In the genomic region with DNA sequence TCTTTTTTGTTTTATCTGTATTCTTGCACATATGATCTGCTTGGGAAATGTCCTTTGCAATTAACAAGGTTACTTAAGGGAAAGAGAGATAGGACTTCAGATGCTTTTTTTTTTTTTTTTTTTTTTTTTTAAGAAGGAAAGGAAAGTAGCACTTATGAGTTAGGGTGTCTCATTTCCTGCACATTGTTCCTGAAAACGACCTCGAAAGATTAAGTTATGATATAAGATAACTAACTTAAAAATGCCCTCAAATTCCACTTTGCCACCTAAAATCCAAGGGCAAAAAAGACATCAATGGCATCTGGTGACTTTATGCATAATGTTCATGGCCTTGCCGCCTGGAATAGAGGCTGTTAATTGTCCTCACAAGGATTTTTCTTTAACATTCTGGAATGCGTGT, we compare ENCODE assay signal across 22 cellular contexts. TPM values are rescaled to one million over a fixed set of nuclear protein-coding genes. Genes with fewer than 3 reads are reported as not detected.
DNase-seq lines count a peak whose midpoint lies in the region; ATAC-seq, FAIRE-seq and TF ChIP-seq lines count a peak whose summit lies in the region.
"Had no signal": no experiment of that assay in that cellular context is flagged by ENCODE, and none has a peak within 500 bp of the region (broad histone marks: within the 10 kb centered on the region; RNA-seq: fewer than 3 reads in every experiment).

No MANE protein-coding gene starts in this region.

- H3K4me2 ChIP-seq in keratinocyte (ENCODE audit: control insufficient read depth, extremely low read depth, insufficient read depth, low read depth, low read length) = no peak overlapping the region

- DNase-seq in A673 (ENCODE audit: low spot score) (peak; percentile 59), RWPE2 (ENCODE audit: low spot score) (no peak), keratinocyte (ENCODE audit: low read depth, low spot score) (no peak), urothelium cell line (ENCODE audit: low spot score) (no peak), substantia nigra (lab: John Stamatoyannopoulos, UW) (no peak), ACHN (no peak)
- DNase-seq: C1 segment of cervical spinal cord; CD4-positive, alpha-beta memory T cell; COR-L47; DMS153; DND-41; EL; GDM1; GM23248; H9; HFFc6 had no signal

- POLR2A ChIA-PET in A673 (lab: Charles Lee; ENCODE audit: low non-redundant PET) = interaction anchor here (0.7 kb wide), 1 partner anchor 46 kb away, joined by 4 read pairs; no protein-coding TSS in a partner anchor

- no peak overlapping the region for H3K4me3 ChIP-seq in A673 (ENCODE audit: low read depth, low read length, poor library complexity, severe bottlenecking)
- H3K4me3 ChIP-seq in RWPE2 (ENCODE audit: severe bottlenecking) = no peak overlapping the region
- no peak overlapping the region for H3K4me3 ChIP-seq in keratinocyte (ENCODE audit: control insufficient read depth in 2 of 3, extremely low read depth in 1 of 3, insufficient read depth in 2 of 3, low read depth in 1 of 3, low read length in 3 of 3)
- H3K4me3 ChIP-seq: GM12878, GM23248 had no signal

- no peak overlapping the region for H2AFZ ChIP-seq in keratinocyte (ENCODE audit: control insufficient read depth, low read length)
- H2AFZ ChIP-seq: GM23248 had no signal

- dilution Hi-C loops in keratinocyte (cut with MboI; ENCODE audit: extremely low pct_ligation_motif_present, low sequenced_read_pairs) = no loop called here

- no peaks in the 10 kb centered on the region for H3K9me1 ChIP-seq in keratinocyte (ENCODE audit: control insufficient read depth, extremely low read depth, insufficient read depth, low read length)

- H3K9me3 ChIP-seq in A673 (ENCODE audit: low read depth, low read length, poor library complexity, severe bottlenecking) (no peaks in the 10 kb centered on the region), RWPE2 (ENCODE audit: severe bottlenecking) (no peaks in the 10 kb centered on the region), keratinocyte (ENCODE audit: control insufficient read depth, low read depth, low read length) (no peaks in the 10 kb centered on the region)

- H3K79me2 ChIP-seq in keratinocyte (ENCODE audit: control insufficient read depth, insufficient read depth, low read length) = peaks cover 3% of the 10 kb centered on the region

- ATAC-seq in RWPE2 (ENCODE audit: low read depth) (no peak), HG03469 (IDR thresholded peaks at IDR 0.05; ENCODE audit: unreplicated experiment) (no peak)
- ATAC-seq: GM12878 had no signal

- intact Hi-C loops in A673 (cut with micrococcal nuclease; ENCODE audit: unreplicated experiment) = loop anchor here (5.0 kb wide), 2 partner anchors 43 to 158 kb away; partner anchors contain the start of gene PCDH7

- peaks cover 91% of the 10 kb centered on the region for H3K4me1 ChIP-seq in A673 (ENCODE audit: insufficient read depth, low read length, poor library complexity, severe bottlenecking)
- H3K4me1 ChIP-seq in RWPE2 (ENCODE audit: insufficient read depth, poor library complexity, severe bottlenecking) = peaks cover 52% of the 10 kb centered on the region
- peaks cover 25% of the 10 kb centered on the region for H3K4me1 ChIP-seq in keratinocyte (ENCODE audit: control insufficient read depth, extremely low read depth, insufficient read depth, low read length)

- BruUV-seq in A673 (replicated peaks; lab: Mats Ljungman, UMichigan) = no TSS peak

- H4K20me1 ChIP-seq in keratinocyte (ENCODE audit: control insufficient read depth, extremely low read depth, insufficient read depth, low read length) = no peaks in the 10 kb centered on the region

- no peak overlapping the region for H3K9ac ChIP-seq in keratinocyte (ENCODE audit: control insufficient read depth, extremely low read depth, insufficient read depth, low read length)
- H3K9ac ChIP-seq: GM23248 had no signal

- no peaks in the 10 kb centered on the region for H3K36me3 ChIP-seq in A673 (ENCODE audit: insufficient read depth, low read length, poor library complexity, severe bottlenecking)
- H3K36me3 ChIP-seq in RWPE2 (ENCODE audit: low read depth) = no peaks in the 10 kb centered on the region
- H3K36me3 ChIP-seq in keratinocyte (ENCODE audit: control insufficient read depth in 2 of 2, extremely low read depth in 1 of 2, insufficient read depth in 2 of 2, low read length in 2 of 2) = no peaks in the 10 kb centered on the region

- in situ Hi-C loops in ACHN (cut with HindIII; ENCODE audit: low pct_ligation_motif_present, low pct_unique_long_range_greater_than_20kb, low sequenced_read_pairs) = no loop called here

- FAIRE-seq in keratinocyte (lab: Jason Lieb, UNC) (peak; percentile 13), urothelium cell line (lab: Jason Lieb, UNC) (peak; percentile 53)
- FAIRE-seq: A204.1, GM12878, GM19239, H1 had no signal

- CTCF ChIA-PET in A673 (lab: Charles Lee) = no interaction called here

- H3K27me3 ChIP-seq in A673 (replicated peaks; ENCODE audit: insufficient read depth, low read depth, low read length, poor library complexity) (no peaks in the 10 kb centered on the region), RWPE2 (ENCODE audit: insufficient read depth, poor library complexity, severe bottlenecking) (no peaks in the 10 kb centered on the region), keratinocyte (ENCODE audit: control insufficient read depth, extremely low read depth, insufficient read depth, low read length) (no peaks in the 10 kb centered on the region)

- H3K27ac ChIP-seq in A673 (ENCODE audit: low read depth, low read length, poor library complexity, severe bottlenecking) (no peak overlapping the region), RWPE2 (ENCODE audit: poor library complexity, severe bottlenecking) (peak overlapping the region; percentile 73), keratinocyte (ENCODE audit: control insufficient read depth, insufficient read depth, low read length) (no peak overlapping the region), substantia nigra (ENCODE audit: low read depth, low read length, poor library complexity, severe bottlenecking) (no peak overlapping the region)
- H3K27ac ChIP-seq: 22Rv1, GM23248 had no signal

- TF ChIP-seq CTCF in A673 (conservative IDR thresholded peaks at IDR 0.05; ENCODE audit: low read depth, low read length) (no peak), RWPE2 (IDR thresholded peaks at IDR 0.05; ENCODE audit: poor library complexity, severe bottlenecking) (no peak), keratinocyte (optimal IDR thresholded peaks at IDR 0.05 in 1 of 3, IDR thresholded peaks at IDR 0.05 in 1 of 3, conservative IDR thresholded peaks at IDR 0.05 in 1 of 3; ENCODE audit: extremely low read depth in 1 of 3, insufficient read depth in 2 of 3, low read length in 3 of 3) (no peak)

RNA-seq across cellular contexts. Expression of gene PCDH7, which starts 44.9 kb away (rescaled TPM):
- 218 and 224 TPM in 2 replicates for total RNA-seq in A673 (2021)
- 28.1 to 38.5 TPM (median 30.1 TPM) in 3 replicates for polyA plus RNA-seq in keratinocyte
- 7.7 TPM for polyA plus RNA-seq in keratinocyte (2011; ENCODE audit: low read depth)
- polyA plus RNA-seq in keratinocyte (2011; cell fraction: cytosol; rRNA removed) = 11.5 and 14.8 TPM in 2 replicates
- 66.4 and 68.4 TPM in 2 replicates for polyA plus RNA-seq in keratinocyte (2011; cell fraction: nucleus; rRNA removed)
- 8.7 and 30.7 TPM in 2 replicates for polyA plus RNA-seq in keratinocyte (2012; ENCODE audit: low replicate concordance)
- 88.0 to 111 TPM (median 93.2 TPM) in 3 replicates for polyA minus RNA-seq in keratinocyte
- polyA minus RNA-seq in keratinocyte (2011; cell fraction: cytosol; rRNA and poly(A)+ RNA removed) = 32.0 TPM
- 131 and 201 TPM in 2 replicates for polyA minus RNA-seq in keratinocyte (2011; cell fraction: nucleus; rRNA and poly(A)+ RNA removed)
- total RNA-seq: CD4-positive, alpha-beta memory T cell had no signal
- polyA plus RNA-seq: CD4-positive, alpha-beta memory T cell had no signal
